ENCODE assay signal across 10 cellular contexts in genomic region chr19:7182489-7182888, GRCh38.
DNase-seq lines count a peak whose midpoint lies in the region; ATAC-seq and TF ChIP-seq lines count a peak whose summit lies in the region.
"Had no signal": no experiment of that assay in that cellular context is flagged by ENCODE, and none has a peak within 500 bp of the region (broad histone marks: within the 10 kb centered on the region; RNA-seq: fewer than 3 reads in every experiment).

No MANE protein-coding gene starts in this region.

- H3K9me2 ChIP-seq in OCI-LY1 (ENCODE audit: low read depth, low read length) = no peaks in the 10 kb centered on the region

- H4K20me1 ChIP-seq in OCI-LY1 (ENCODE audit: insufficient read depth, low read length) = no peaks in the 10 kb centered on the region

- no peaks in the 10 kb centered on the region for H3K27me3 Mint-ChIP-seq in naive thymus-derived CD4-positive, alpha-beta T cell

- no peak for DNase-seq in naive thymus-derived CD4-positive, alpha-beta T cell
- DNase-seq in thyroid gland = no peak
- DNase-seq in pons (ENCODE audit: low spot score) = no peak
- DNase-seq in HK-2 (ENCODE audit: unreplicated experiment) = no peak
- DNase-seq in NCI-H446 (lab: John Stamatoyannopoulos, UW) = no peak
- DNase-seq: foreskin melanocyte had no signal

- ATAC-seq in naive thymus-derived CD4-positive, alpha-beta T cell = no peak

- intact Hi-C loops in naive thymus-derived CD4-positive, alpha-beta T cell (cut with micrococcal nuclease) = no loop called here
- intact Hi-C loops in thyroid gland (cut with DNase I) = no loop called here

- no peaks in the 10 kb centered on the region for H3K36me3 Mint-ChIP-seq in naive thymus-derived CD4-positive, alpha-beta T cell

- WGBS in thyroid gland, 2 donors = 82% methylated on average over 5 of the region's 5 CpGs

- TF ChIP-seq POLR2A in thyroid gland (IDR thresholded peaks at IDR 0.05) = no peak

- peaks cover 0 to 2% (median 0%) of the 10 kb centered on the region in 11 donors for H3K9me3 Mint-ChIP-seq in naive thymus-derived CD4-positive, alpha-beta T cell
- H3K9me3 Mint-ChIP-seq: activated naive CD4-positive, alpha-beta T cell treated with anti-CD3 and anti-CD28 coated beads for 36 hours had no signal

- no peaks in the 10 kb centered on the region for H3K27me3 ChIP-seq in OCI-LY1 (ENCODE audit: insufficient read depth, low read length)
- no peaks in the 10 kb centered on the region for H3K27me3 ChIP-seq in naive thymus-derived CD4-positive, alpha-beta T cell (ENCODE audit: control insufficient read depth in 2 of 2, insufficient read depth in 2 of 2, low read length in 2 of 2)
- H3K27me3 ChIP-seq in thyroid gland = no peaks in the 10 kb centered on the region
- H3K27me3 ChIP-seq: neutrophil had no signal

- peak overlapping the region; percentile 32 for H3K4me3 ChIP-seq in OCI-LY1 (ENCODE audit: low read depth, low read length, poor library complexity, severe bottlenecking)
- H3K4me3 ChIP-seq in naive thymus-derived CD4-positive, alpha-beta T cell (ENCODE audit: low read length) = no peak overlapping the region
- no peak overlapping the region for H3K4me3 ChIP-seq in thyroid gland (replicated peaks in 1 of 3)

- H3K36me3 ChIP-seq in OCI-LY1 (ENCODE audit: insufficient read depth, low read length) (no peaks in the 10 kb centered on the region), thyroid gland (no peaks in the 10 kb centered on the region)
- H3K36me3 ChIP-seq in naive thymus-derived CD4-positive, alpha-beta T cell (ENCODE audit: control insufficient read depth in 2 of 3, insufficient read depth in 3 of 3, low read length in 3 of 3) = no peaks in the 10 kb centered on the region
- H3K36me3 ChIP-seq: neutrophil had no signal

- peak overlapping the region in 7 of 10 donors; percentile 9 to 94 (median 76) for H3K4me3 Mint-ChIP-seq in naive thymus-derived CD4-positive, alpha-beta T cell

- H3K79me2 ChIP-seq in OCI-LY1 (ENCODE audit: insufficient read depth, low read length) = no peaks in the 10 kb centered on the region

- peak overlapping the region in 5 of 9 donors; percentile 80 to 90 (median 88) for H3K27ac Mint-ChIP-seq in naive thymus-derived CD4-positive, alpha-beta T cell

- POLR2A ChIA-PET in naive thymus-derived CD4-positive, alpha-beta T cell (lab: Charles Lee) = interaction anchor here (0.5 to 1.1 kb wide), 3 partner anchors 12 to 167 kb away, joined by 3 to 4 read pairs (median 3); partner anchors contain the start of gene ARHGEF18

- H3K4me2 ChIP-seq in OCI-LY1 (ENCODE audit: low read length) = peak overlapping the region; percentile 64

- peak overlapping the region; percentile 93 for H3K27ac ChIP-seq in OCI-LY1 (ENCODE audit: low read depth, low read length, poor library complexity, severe bottlenecking)
- peak overlapping the region; percentile 70 for H3K27ac ChIP-seq in cingulate gyrus (ENCODE audit: low read depth, low read length)
- no peak overlapping the region for H3K27ac ChIP-seq in naive thymus-derived CD4-positive, alpha-beta T cell (ENCODE audit: low read depth, low read length)
- H3K27ac ChIP-seq in thyroid gland = peak overlapping the region; percentile 57 to 85 (median 79)

- H3K4me1 ChIP-seq in OCI-LY1 (ENCODE audit: insufficient read depth, low read length, severe bottlenecking) (peaks cover 64% of the 10 kb centered on the region), thyroid gland (peaks cover 21 to 58% of the 10 kb centered on the region in 2 donors)
- H3K4me1 ChIP-seq in naive thymus-derived CD4-positive, alpha-beta T cell (ENCODE audit: control insufficient read depth in 2 of 2, insufficient read depth in 2 of 2, low read length in 2 of 2) = peaks cover 5 to 32% of the 10 kb centered on the region in 2 donors

- TF ChIP-seq CTCF in OCI-LY1 (IDR thresholded peaks at IDR 0.05; ENCODE audit: low read length) = no peak
- no peak for TF ChIP-seq CTCF in thyroid gland (IDR thresholded peaks at IDR 0.05)

- H3K9me3 ChIP-seq in OCI-LY1 (ENCODE audit: low read length) (no peaks in the 10 kb centered on the region), thyroid gland (no peaks in the 10 kb centered on the region)
- H3K9me3 ChIP-seq in naive thymus-derived CD4-positive, alpha-beta T cell (ENCODE audit: control insufficient read depth in 2 of 3, low read length in 3 of 3) = no peaks in the 10 kb centered on the region
- H3K9me3 ChIP-seq: neutrophil had no signal

- H2AFZ ChIP-seq in OCI-LY1 (ENCODE audit: low read length) = peak overlapping the region; percentile 69; the same call in 1 of the 2 replicates

- H3F3A ChIP-seq in OCI-LY1 (ENCODE audit: insufficient read depth, low read length) = no peaks in the 10 kb centered on the region

- CTCF ChIA-PET in naive thymus-derived CD4-positive, alpha-beta T cell (lab: Charles Lee) = interaction anchor here (0.6 kb wide), 1 partner anchor 677 kb away, joined by 5 read pairs; no protein-coding TSS in a partner anchor

- H3K4me1 Mint-ChIP-seq in naive thymus-derived CD4-positive, alpha-beta T cell = peaks cover 11 to 37% (median 17%) of the 10 kb centered on the region in 7 donors

- H3K9ac ChIP-seq in OCI-LY1 (ENCODE audit: low read length) = peak overlapping the region; percentile 47
